ENCODE assay signal across 26 cellular contexts in genomic region chr3:70342149-70342548, GRCh38. TPM values are rescaled to one million over a fixed set of nuclear protein-coding genes. Genes with fewer than 3 reads are reported as not detected.
"Had no signal": no experiment of that assay in that cellular context is flagged by ENCODE, and none has a peak within 500 bp of the region (broad histone marks: within the 10 kb centered on the region; RNA-seq: fewer than 3 reads in every experiment).

No MANE protein-coding gene starts in this region.

- H3K4me3 ChIP-seq: ascending aorta, body of pancreas had no signal

- H3K27ac ChIP-seq: ascending aorta, body of pancreas had no signal

- H3K4me1 ChIP-seq: ascending aorta, body of pancreas had no signal

- ATAC-seq: activated naive CD4-positive, alpha-beta T cell treated with anti-CD3 and anti-CD28 coated beads, Interleukin-2, amount 50 U/mL, for 72 hours; activated naive CD8-positive, alpha-beta T cell treated with anti-CD3 and anti-CD28 coated beads, Interleukin-2, amount 50 U/mL, for 24 hours; activated T-cell treated with anti-CD3 and anti-CD28 coated beads, Interleukin-2, amount 50 U/mL, for 4 hours; body of pancreas; T-cell had no signal

- H3K36me3 ChIP-seq: ascending aorta had no signal

- H3K9me3 ChIP-seq: body of pancreas had no signal

- DNase-seq: activated B cell treated with CpG ODN at 0.5 μM for 24 hours; activated CD4-positive, alpha-beta memory T cell treated with anti-CD3 and anti-CD28 coated beads for 36 hours; activated CD4-positive, alpha-beta T cell treated with anti-CD3 and anti-CD28 coated beads for 1 hour; activated CD4-positive, alpha-beta T cell treated with anti-CD3 and anti-CD28 coated beads, Interleukin-2, amount 10 ng/mL, durations not matched to agents 7 days and 5 days; activated CD8-positive, alpha-beta memory T cell treated with anti-CD3 and anti-CD28 coated beads for 24 hours; activated effector memory CD4-positive, alpha-beta T cell treated with anti-CD3 and anti-CD28 coated beads, Interleukin-2, amount 50 U/mL, for 16 hours; activated naive CD4-positive, alpha-beta T cell treated with Interleukin-2 at 50 U/mL for 16 hours; activated naive CD8-positive, alpha-beta T cell treated with anti-CD3 and anti-CD28 coated beads, Interleukin-2, amount 50 U/mL, for 24 hours; activated T-cell treated with anti-CD3 and anti-CD28 coated beads, Interleukin-2, amount 50 U/mL, for 4 hours; amniotic stem cell; body of pancreas; MV-4-11; NCI-H1105; NCI-H1436; NCI-H1694 treated with DMSO at 0.1 percent for 48 hours; NCI-H2029 treated with DMSO at 0.1 percent for 48 hours; NCI-H446; SIG-M5; T-cell; T-helper 2 cell; T1000 had no signal

- H3K27me3 ChIP-seq: ascending aorta, body of pancreas had no signal

RNA-seq across cellular contexts. Expression of gene MDFIC2, which starts 29.7 kb away (rescaled TPM):
- total RNA-seq: activated B cell treated with CpG ODN at 0.5 μM for 24 hours; activated CD4-positive, alpha-beta memory T cell treated with anti-CD3 and anti-CD28 coated beads for 36 hours; activated CD4-positive, alpha-beta T cell treated with anti-CD3 and anti-CD28 coated beads, Interleukin-2, amount 10 ng/mL, durations not matched to agents 7 days and 5 days; activated naive CD4-positive, alpha-beta T cell treated with anti-CD3 and anti-CD28 coated beads, Interleukin-2, amount 50 U/mL, for 72 hours; activated T-cell treated with anti-CD3 and anti-CD28 coated beads, Interleukin-2, amount 50 U/mL, for 4 hours; ascending aorta; body of pancreas; MCF 10A; OCI-LY7; RPMI7951; T-cell had no signal
